Comparison of ENCODE assay signal across 28 cellular contexts in genomic region chr13:47556703-47557102, GRCh38.
"Had no signal": no experiment of that assay in that cellular context is flagged by ENCODE, and none has a peak within 500 bp of the region (broad histone marks: within the 10 kb centered on the region; RNA-seq: fewer than 3 reads in every experiment).

No MANE protein-coding gene starts in this region.

- H3K36me3 Mint-ChIP-seq: stimulated activated effector memory CD8-positive, alpha-beta T cell treated with anti-CD3 and anti-CD28 coated beads, Interleukin-12 subunit alpha, Interleukin-12 subunit beta, amount 100 ng/mL, for 72 hours; stimulated activated memory B cell treated with anti-CD40 and anti-IgM and Interleukin-4, amounts not matched to agents 10 μg/mL and 1 μg/mL and 100 μg/mL, for 72 hours; stimulated activated naive B cell treated with anti-CD40 and anti-IgM and Interleukin-4, amounts not matched to agents 10 μg/mL and 1 μg/mL and 100 μg/mL, for 72 hours; type B pancreatic cell had no signal

- DNase-seq: stimulated activated CD4-positive, alpha-beta T cell treated with anti-CD3 and anti-CD28 coated beads, Interleukin-2, amount 100 ng/mL, for 48 hours; stimulated activated CD4-positive, alpha-beta T cell treated with anti-CD3 and anti-CD28 coated beads, Interleukin-4, amount 100 ng/mL, for 1 hour; stimulated activated CD4-positive, alpha-beta T cell treated with anti-CD3 and anti-CD28 coated beads, Interleukin-4, amount 100 ng/mL, for 24 hours; stimulated activated CD4-positive, alpha-beta T cell treated with anti-CD3 and anti-CD28 coated beads, Interleukin-4, amount 100 ng/mL, for 4 hours; stimulated activated CD8-positive, alpha-beta memory T cell treated with anti-CD3 and anti-CD28 coated beads, Interleukin-4, amount 100 ng/mL, for 48 hours; stimulated activated naive B cell treated with anti-CD40 and anti-IgM and Interleukin-4, amounts not matched to agents 10 μg/mL and 1 μg/mL and 100 μg/mL, for 72 hours; stimulated activated naive CD4-positive, alpha-beta T cell; stimulated activated naive CD4-positive, alpha-beta T cell treated with Interleukin-2 at 50 U/mL for 16 hours; stimulated activated naive CD8-positive, alpha-beta T cell treated with anti-CD3 and anti-CD28 coated beads, Interleukin-15, amount 100 ng/mL, for 72 hours; stimulated activated naive CD8-positive, alpha-beta T cell treated with anti-CD3 and anti-CD28 coated beads, Interleukin-15, Interleukin-2, amounts not matched to agents 100 U/mL and 50 U/mL, for 24 hours; stomach; substantia nigra; testis; thyroid gland; tibial artery; transverse colon; trophoblast cell; upper lobe of left lung; upper lobe of right lung; uterus had no signal

- H3K9me3 Mint-ChIP-seq: stimulated activated memory B cell treated with anti-CD40 and anti-IgM and Interleukin-4, amounts not matched to agents 10 μg/mL and 1 μg/mL and 100 μg/mL, for 72 hours; stimulated activated naive B cell treated with anti-CD40 and anti-IgM and Interleukin-4, amounts not matched to agents 10 μg/mL and 1 μg/mL and 100 μg/mL, for 72 hours; stimulated activated naive CD8-positive, alpha-beta T cell treated with anti-CD3 and anti-CD28 coated beads, Interleukin-15, amount 100 ng/mL, for 72 hours; stimulated activated naive CD8-positive, alpha-beta T cell treated with anti-CD3 and anti-CD28 coated beads, Interleukin-15, Interleukin-2, amounts not matched to agents 100 ng/mL and 50 ng/mL, for 24 hours; type B pancreatic cell had no signal

- H3K27ac ChIP-seq: stomach, suprapubic skin, testis, thoracic aorta, thyroid gland, tibial artery, tibial nerve, transverse colon, upper lobe of left lung, upper lobe of right lung, uterus, vagina had no signal

- H3K27me3 Mint-ChIP-seq: stimulated activated naive B cell treated with anti-CD40 and anti-IgM and Interleukin-4, amounts not matched to agents 10 μg/mL and 1 μg/mL and 100 μg/mL, for 72 hours; type B pancreatic cell had no signal

- H3K4me3 Mint-ChIP-seq: stimulated activated effector memory CD8-positive, alpha-beta T cell treated with anti-CD3 and anti-CD28 coated beads, Interleukin-12 subunit alpha, Interleukin-12 subunit beta, amount 100 ng/mL, for 72 hours; stimulated activated memory B cell treated with anti-CD40 and anti-IgM and Interleukin-4, amounts not matched to agents 10 μg/mL and 1 μg/mL and 100 μg/mL, for 72 hours; stimulated activated naive B cell treated with anti-CD40 and anti-IgM and Interleukin-4, amounts not matched to agents 10 μg/mL and 1 μg/mL and 100 μg/mL, for 72 hours; stimulated activated naive CD8-positive, alpha-beta T cell treated with anti-CD3 and anti-CD28 coated beads, Interleukin-15, amount 100 ng/mL, for 72 hours; stimulated activated naive CD8-positive, alpha-beta T cell treated with anti-CD3 and anti-CD28 coated beads, Interleukin-15, Interleukin-2, amounts not matched to agents 100 ng/mL and 50 ng/mL, for 24 hours; type B pancreatic cell had no signal

- H3K9me3 ChIP-seq: stomach, suprapubic skin, testis, thoracic aorta, thyroid gland, tibial artery, tibial nerve, transverse colon, upper lobe of left lung, upper lobe of right lung, uterus, vagina had no signal

- H3K4me1 Mint-ChIP-seq: stimulated activated effector memory CD8-positive, alpha-beta T cell treated with anti-CD3 and anti-CD28 coated beads, Interleukin-12 subunit alpha, Interleukin-12 subunit beta, amount 100 ng/mL, for 72 hours; stimulated activated memory B cell treated with anti-CD40 and anti-IgM and Interleukin-4, amounts not matched to agents 10 μg/mL and 1 μg/mL and 100 μg/mL, for 72 hours; stimulated activated naive B cell treated with anti-CD40 and anti-IgM and Interleukin-4, amounts not matched to agents 10 μg/mL and 1 μg/mL and 100 μg/mL, for 72 hours; stimulated activated naive CD8-positive, alpha-beta T cell treated with anti-CD3 and anti-CD28 coated beads, Interleukin-15, amount 100 ng/mL, for 72 hours had no signal

- H3K36me3 ChIP-seq: stomach, suprapubic skin, thoracic aorta, thyroid gland, tibial artery, tibial nerve, transverse colon, upper lobe of left lung, upper lobe of right lung, uterus, vagina had no signal

- H3K27me3 ChIP-seq: stomach, suprapubic skin, testis, thyroid gland, tibial artery, tibial nerve, transverse colon, upper lobe of left lung, upper lobe of right lung, uterus, vagina had no signal

- H3K27ac Mint-ChIP-seq: stimulated activated effector memory CD8-positive, alpha-beta T cell treated with anti-CD3 and anti-CD28 coated beads, Interleukin-12 subunit alpha, Interleukin-12 subunit beta, amount 100 ng/mL, for 72 hours; stimulated activated memory B cell treated with anti-CD40 and anti-IgM and Interleukin-4, amounts not matched to agents 10 μg/mL and 1 μg/mL and 100 μg/mL, for 72 hours; stimulated activated naive B cell treated with anti-CD40 and anti-IgM and Interleukin-4, amounts not matched to agents 10 μg/mL and 1 μg/mL and 100 μg/mL, for 72 hours; stimulated activated naive CD8-positive, alpha-beta T cell treated with anti-CD3 and anti-CD28 coated beads, Interleukin-15, amount 100 ng/mL, for 72 hours; stimulated activated naive CD8-positive, alpha-beta T cell treated with anti-CD3 and anti-CD28 coated beads, Interleukin-15, Interleukin-2, amounts not matched to agents 100 ng/mL and 50 ng/mL, for 24 hours; type B pancreatic cell had no signal

- H3K4me1 ChIP-seq: stomach, suprapubic skin, testis, thyroid gland, tibial artery, tibial nerve, transverse colon, upper lobe of left lung, upper lobe of right lung, uterus, vagina had no signal

- H3K4me3 ChIP-seq: stomach, suprapubic skin, testis, thoracic aorta, thyroid gland, tibial artery, tibial nerve, transverse colon, upper lobe of left lung, upper lobe of right lung, uterus, vagina had no signal

- ATAC-seq: stimulated activated naive B cell treated with anti-CD40 and anti-IgM and Interleukin-4, amounts not matched to agents 10 μg/mL and 1 μg/mL and 100 μg/mL, for 72 hours; stimulated activated naive CD8-positive, alpha-beta T cell treated with anti-CD3 and anti-CD28 coated beads, Interleukin-15, amount 100 ng/mL, for 72 hours; stimulated activated naive CD8-positive, alpha-beta T cell treated with anti-CD3 and anti-CD28 coated beads, Interleukin-15, Interleukin-2, amounts not matched to agents 100 U/mL and 50 U/mL, for 24 hours; upper lobe of right lung had no signal
